35 cellular contexts compared by ENCODE assay signal in genomic region chr9:30579810-30580209, GRCh38.
"Had no signal": no experiment of that assay in that cellular context is flagged by ENCODE, and none has a peak within 500 bp of the region (broad histone marks: within the 10 kb centered on the region; RNA-seq: fewer than 3 reads in every experiment).

No MANE protein-coding gene starts in this region.

- H3K4me3 ChIP-seq: MG63 had no signal

- H3K9me3 ChIP-seq: MG63 had no signal

- H3K27me3 ChIP-seq: MG63 had no signal

- H3K36me3 ChIP-seq: MG63 had no signal

- H3K4me2 ChIP-seq: KMS-11 had no signal

- DNase-seq: Karpas-422, Kasumi-1, MG63, MM.1S, MV-4-11, NCI-H1048, NCI-H1092, NCI-H1092 treated with DMSO at 0.1 percent for 48 hours, NCI-H1105, NCI-H1105 treated with DMSO at 0.1 percent for 48 hours, NCI-H1417, NCI-H1417 treated with DMSO at 0.1 percent for 48 hours, NCI-H1436, NCI-H1436 treated with DMSO at 0.1 percent for 48 hours, NCI-H146, NCI-H1694, NCI-H1694 treated with DMSO at 0.1 percent for 48 hours, NCI-H187, NCI-H187 treated with DMSO at 0.1 percent for 48 hours, NCI-H1930, NCI-H2029, NCI-H2029 treated with DMSO at 0.1 percent for 48 hours, NCI-H2081, NCI-H2081 treated with DMSO at 0.1 percent for 48 hours, NCI-H2107, NCI-H2171, NCI-H2171 treated with DMSO at 0.1 percent for 48 hours, NCI-H2227 treated with DMSO at 0.1 percent for 48 hours, NCI-H226, NCI-H345, NCI-H446, NCI-H446 treated with DMSO at 0.1 percent for 48 hours, NCI-H510A, NCI-H510A treated with DMSO at 0.1 percent for 48 hours had no signal

- H3K9ac ChIP-seq: KMS-11 had no signal

- H3K27ac ChIP-seq: KMS-11 had no signal
